In genomic region chr4:155796031-155796430, GRCh38 we compare ENCODE assay signal across 9 cellular contexts. TPM values are rescaled to one million over a fixed set of nuclear protein-coding genes. Genes with fewer than 3 reads are reported as not detected.
DNase-seq lines count a peak whose midpoint lies in the region; ATAC-seq and TF ChIP-seq lines count a peak whose summit lies in the region.
"Had no signal": no experiment of that assay in that cellular context is flagged by ENCODE, and none has a peak within 500 bp of the region (broad histone marks: within the 10 kb centered on the region; RNA-seq: fewer than 3 reads in every experiment).

No MANE protein-coding gene starts in this region.

- DNase-seq in ELR (ENCODE audit: low read depth): peak; percentile 53
- peak; percentile 80 for DNase-seq in LHCN-M2 (ENCODE audit: low read depth)
- peak; percentile 31 for DNase-seq in fibroblast of pulmonary artery (ENCODE audit: low read depth)
- no peak for DNase-seq in effector memory CD8-positive, alpha-beta T cell
- DNase-seq in stimulated activated CD4-positive, alpha-beta T cell treated with anti-CD3 and anti-CD28 coated beads, Interleukin-4, amount 100 ng/mL, for 1 hour: no peak
- DNase-seq in ureter (ENCODE audit: low spot score): no peak

- H3K4me1 Mint-ChIP-seq in effector memory CD8-positive, alpha-beta T cell (ENCODE audit: low read depth in 2 of 2): no peaks in the 10 kb centered on the region

- H3K27ac Mint-ChIP-seq in effector memory CD8-positive, alpha-beta T cell: no peak overlapping the region

- no peaks in the 10 kb centered on the region for H3K36me3 Mint-ChIP-seq in effector memory CD8-positive, alpha-beta T cell (ENCODE audit: insufficient read depth)

- H3K27me3 Mint-ChIP-seq in effector memory CD8-positive, alpha-beta T cell: no peaks in the 10 kb centered on the region

- peak; percentile 81 for ATAC-seq in GM21529 (IDR thresholded peaks at IDR 0.05; ENCODE audit: unreplicated experiment)
- ATAC-seq in effector memory CD8-positive, alpha-beta T cell (replicated peaks): no peak
- ATAC-seq in GM18861 (IDR thresholded peaks at IDR 0.05; ENCODE audit: unreplicated experiment): no peak

- H3K9me3 Mint-ChIP-seq in effector memory CD8-positive, alpha-beta T cell: no peaks in the 10 kb centered on the region

- peak; percentile 59 for TF ChIP-seq CTCF in fibroblast of pulmonary artery (IDR thresholded peaks at IDR 0.05; ENCODE audit: low read length, missing control alignments)

- H3K4me3 Mint-ChIP-seq in effector memory CD8-positive, alpha-beta T cell: no peak overlapping the region

- H3K4me3 ChIP-seq in fibroblast of pulmonary artery (replicated peaks; ENCODE audit: low read depth, low read length): no peak overlapping the region
- H3K4me3 ChIP-seq: SJSA1 had no signal

RNA-seq across cellular contexts. Expression of gene GUCY1B1, which starts 37.2 kb away (rescaled TPM):
- total RNA-seq in LHCN-M2 (2014; rRNA removed) (2.3 and 3.4 TPM in 2 replicates), ureter (10.1 TPM)
- polyA plus RNA-seq in LHCN-M2 (2012): 1.4 TPM

Comparison
In these comparisons a context has a peak if more than half of its experiments do, and no peak if none do; other contexts are left out.
1. DNase-seq: peak in ELR (single experiment), LHCN-M2 (single experiment) and fibroblast of pulmonary artery (single experiment); none in effector memory CD8-positive, alpha-beta T cell (0 of 3), stimulated activated CD4-positive, alpha-beta T cell treated with anti-CD3 and anti-CD28 coated beads, Interleukin-4, amount 100 ng/mL, for 1 hour (single experiment) and ureter (single experiment).